Comparison of ENCODE assay signal across 8 cellular contexts in the genomic region with DNA sequence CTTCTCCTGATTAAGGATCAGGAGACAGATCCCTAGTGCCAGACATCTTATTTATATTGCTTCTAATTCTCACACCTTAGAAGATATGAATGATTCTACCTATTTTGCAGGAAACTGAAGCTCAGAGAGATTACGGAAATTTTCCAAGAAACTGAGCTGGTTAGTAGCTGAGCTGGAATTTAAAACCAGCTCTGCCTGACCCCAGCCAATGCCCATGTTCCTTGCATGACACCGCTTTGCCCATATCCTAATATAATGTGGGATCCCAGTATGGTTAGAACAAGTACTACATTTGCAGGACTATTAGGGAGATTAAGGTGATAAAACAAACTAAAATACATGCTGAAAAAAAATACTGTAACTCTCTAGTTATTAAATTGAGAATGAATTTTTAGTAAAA. TPM values are rescaled to one million over a fixed set of nuclear protein-coding genes. Genes with fewer than 3 reads are reported as not detected.
DNase-seq lines count a peak whose midpoint lies in the region; ATAC-seq, FAIRE-seq and TF ChIP-seq lines count a peak whose summit lies in the region.

No MANE protein-coding gene starts in this region.

- H3K4me3 ChIP-seq in cardiac muscle cell = peak overlapping the region; percentile 95
- peak overlapping the region; percentile 95 for H3K4me3 ChIP-seq in WI38 (ENCODE audit: low read depth, low read length)
- H3K4me3 ChIP-seq in iPS-11a (ENCODE audit: low read depth, low read length) = peak overlapping the region; percentile 0
- peak overlapping the region; percentile 26 for H3K4me3 ChIP-seq in urinary bladder (ENCODE audit: low read depth, low read length)

- 61% methylated on average over 2 of the region's 2 CpGs for WGBS in urinary bladder

- no peaks in the 10 kb centered on the region for H3K27me3 ChIP-seq in cardiac muscle cell

- no peaks in the 10 kb centered on the region for H3K9me3 ChIP-seq in cardiac muscle cell (ENCODE audit: low read depth)

- intact Hi-C loops in left ventricle myocardium superior (cut with micrococcal nuclease) = no loop called here

- H3K36me3 ChIP-seq in cardiac muscle cell (no peaks in the 10 kb centered on the region), urinary bladder (ENCODE audit: insufficient read depth) (no peaks in the 10 kb centered on the region)

- H3K4me1 ChIP-seq in cardiac muscle cell (ENCODE audit: low read depth) (peaks cover 48% of the 10 kb centered on the region), urinary bladder (ENCODE audit: insufficient read depth) (no peaks in the 10 kb centered on the region)

- no peak for TF ChIP-seq CTCF in cardiac muscle cell (IDR thresholded peaks at IDR 0.05; ENCODE audit: low read depth, low read length)
- TF ChIP-seq CTCF in WI38 (IDR thresholded peaks at IDR 0.05; ENCODE audit: low read depth, low read length) = no peak

- DNase-seq in cardiac muscle cell (ENCODE audit: low read depth in 1 of 2, low spot score in 1 of 2) (no peak), left ventricle myocardium superior (no peak), urothelium cell line (ENCODE audit: low spot score) (no peak), DMS53 (lab: John Stamatoyannopoulos, UW) (no peak), cortex of kidney (lab: John Stamatoyannopoulos, UW) (no peak)

- no peak for FAIRE-seq in urothelium cell line (lab: Jason Lieb, UNC)

- no peak for ATAC-seq in left ventricle myocardium superior

- no peak overlapping the region for H3K27ac ChIP-seq in cardiac muscle cell
- no peak overlapping the region for H3K27ac ChIP-seq in urinary bladder (ENCODE audit: low read depth)

RNA-seq across cellular contexts. Expression of a gene that starts 1.9 kb away (rescaled TPM):
- total RNA-seq in cardiac muscle cell (25.3 and 30.0 TPM in 2 replicates), left ventricle myocardium superior (43.9 TPM), urinary bladder (179 TPM)
- polyA plus RNA-seq in cardiac muscle cell (33.5 and 45.5 TPM in 2 replicates), urinary bladder (77.8 TPM)

RNA-seq across cellular contexts. Expression of a gene that starts 39.1 kb away (rescaled TPM):
- total RNA-seq in cardiac muscle cell = 184 and 768 TPM in 2 replicates
- 984 and 1,135 TPM in 2 replicates for polyA plus RNA-seq in cardiac muscle cell
- 911 TPM for total RNA-seq in left ventricle myocardium superior
- 137 TPM for total RNA-seq in urinary bladder
- 322 TPM for polyA plus RNA-seq in urinary bladder

Comparison
In these comparisons a context has a peak if more than half of its experiments do, and no peak if none do; other contexts are left out.
1. H3K4me3 ChIP-seq: peak in every context shown above with its lines; median percentile 95 in cardiac muscle cell; 95 in WI38; 26 in urinary bladder; 0 in iPS-11a.